10 cellular contexts compared by ENCODE assay signal in the genomic region with DNA sequence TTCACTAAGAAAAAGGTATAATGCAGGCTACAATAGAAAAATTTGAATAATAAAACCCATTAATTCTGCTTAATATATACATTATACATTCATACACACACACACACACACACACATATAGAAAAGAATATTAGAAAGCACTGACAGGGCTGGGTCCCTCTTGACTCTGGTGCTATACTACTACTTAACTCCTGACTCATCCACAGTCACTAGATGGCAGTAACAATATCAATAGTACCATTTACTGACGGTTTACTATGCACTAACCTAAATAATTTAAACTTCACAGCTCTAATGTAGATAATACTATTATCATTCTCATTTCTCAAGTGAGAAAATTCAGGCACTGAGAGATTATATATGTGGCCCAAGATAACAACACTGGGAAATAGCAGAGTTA.
DNase-seq lines count a peak whose midpoint lies in the region; ATAC-seq, FAIRE-seq and TF ChIP-seq lines count a peak whose summit lies in the region.
"Had no signal": no experiment of that assay in that cellular context is flagged by ENCODE, and none has a peak within 500 bp of the region (broad histone marks: within the 10 kb centered on the region; RNA-seq: fewer than 3 reads in every experiment).

No MANE protein-coding gene starts in this region.

- no peak for ATAC-seq in Right ventricle myocardium inferior

- peak; percentile 16 for DNase-seq in EH (ENCODE audit: low read depth)
- peak; percentile 9 for DNase-seq in H4 (ENCODE audit: low spot score)
- peak; percentile 52 for DNase-seq in OCI-M1 (lab: John Stamatoyannopoulos, UW)
- peak; percentile 9 for DNase-seq in iPS-NIHi11 (ENCODE audit: low spot score)
- DNase-seq in GM12892 (ENCODE audit: insufficient read length): no peak
- no peak for DNase-seq in colonic mucosa
- no peak for DNase-seq in Right ventricle myocardium inferior (ENCODE audit: missing footprints)
- DNase-seq in activated CD4-positive, alpha-beta T cell treated with anti-CD3 and anti-CD28 coated beads, Interleukin-2, amount 50 U/mL, for 1 hour: no peak
- DNase-seq: NCI-H524 treated with DMSO at 0.1 percent for 48 hours had no signal

- no peak overlapping the region for H3K4me3 ChIP-seq in colonic mucosa
- H3K4me3 ChIP-seq: lung had no signal

- no peak overlapping the region for H3K9ac ChIP-seq in colonic mucosa (ENCODE audit: low read depth in 2 of 2, low read length in 2 of 2)

- H3K27me3 ChIP-seq in colonic mucosa: no peaks in the 10 kb centered on the region

- no peaks in the 10 kb centered on the region for H3K36me3 ChIP-seq in colonic mucosa

- H3K9me3 ChIP-seq in colonic mucosa: no peaks in the 10 kb centered on the region

- no peak for TF ChIP-seq POLR2A in GM12892 (IDR thresholded peaks at IDR 0.05; ENCODE audit: low read depth, low read length)

- intact Hi-C loops in colonic mucosa (cut with DNase I): no loop called here
- intact Hi-C loops in Right ventricle myocardium inferior (cut with DNase I): no loop called here

- no peaks in the 10 kb centered on the region for H3K4me1 ChIP-seq in colonic mucosa

- TF ChIP-seq CTCF in colonic mucosa (IDR thresholded peaks at IDR 0.05): no peak

- FAIRE-seq in GM12892 (lab: Jason Lieb, UNC): no peak

- H3K27ac ChIP-seq in colonic mucosa: no peak overlapping the region

Comparison
In these comparisons a context has a peak if more than half of its experiments do, and no peak if none do; other contexts are left out.
1. DNase-seq: peak in EH (single experiment), H4 (single experiment), OCI-M1 (single experiment) and iPS-NIHi11 (single experiment); none in GM12892 (single experiment), colonic mucosa (single experiment), Right ventricle myocardium inferior (single experiment) and activated CD4-positive, alpha-beta T cell treated with anti-CD3 and anti-CD28 coated beads, Interleukin-2, amount 50 U/mL, for 1 hour (single experiment).